ENCODE assay signal across 1 cellular context in genomic region chr2:105744909-105745853, GRCh38.
TF ChIP-seq lines count a peak whose summit lies in the region.

NCK2 (plus strand) TSS chr2:105744912; CDS start chr2:105855064, 110,152 bp downstream.

TF ChIP-seq in HepG2, 621 proteins besides CTCF, POLR2A, EP300 and RAD21 (continued from another document and continues in another):
- TF ChIP-seq ZNF431 (CRISPR knock-in tag; IDR thresholded peaks at IDR 0.05; ENCODE audit: borderline replicate concordance, low read depth) (no peak), AFF4 (CRISPR knock-in tag; IDR thresholded peaks at IDR 0.05) (no peak), ZBTB39 (CRISPR knock-in tag; IDR thresholded peaks at IDR 0.05) (no peak), ATF5 (CRISPR knock-in tag; IDR thresholded peaks at IDR 0.05; ENCODE audit: low read depth) (no peak), ZXDC (CRISPR knock-in tag; IDR thresholded peaks at IDR 0.05) (no peak), ZNF232 (CRISPR knock-in tag; IDR thresholded peaks at IDR 0.05; ENCODE audit: borderline replicate concordance) (0 out of 2 replicates have a peak, but pooled peaks have one; percentile 3), SYNCRIP (IDR thresholded peaks at IDR 0.05; ENCODE audit: insufficient read depth, low read depth, low read length) (no peak), ZNF766 (CRISPR knock-in tag; IDR thresholded peaks at IDR 0.05; ENCODE audit: borderline replicate concordance) (no peak), BRF2 (CRISPR knock-in tag; IDR thresholded peaks at IDR 0.05) (0 out of 2 replicates have a peak, but pooled peaks have one; percentile 14), MIER3 (CRISPR knock-in tag; IDR thresholded peaks at IDR 0.05; ENCODE audit: borderline replicate concordance) (no peak), MXI1 (IDR thresholded peaks at IDR 0.05; ENCODE audit: borderline replicate concordance, low read depth, low read length) (no peak), PREB (CRISPR knock-in tag; IDR thresholded peaks at IDR 0.05) (no peak), GABPB1 (CRISPR knock-in tag; IDR thresholded peaks at IDR 0.05) (peak; percentile 14; the same call in 1 of the 2 replicates), IKZF4 (CRISPR knock-in tag; IDR thresholded peaks at IDR 0.05; ENCODE audit: borderline replicate concordance, low read depth, not compliant biosample characterization) (peak; percentile 39), MNT (IDR thresholded peaks at IDR 0.05) (no peak), ZNF362 (CRISPR knock-in tag; IDR thresholded peaks at IDR 0.05; ENCODE audit: borderline replicate concordance) (no peak), CC2D1A (CRISPR knock-in tag; IDR thresholded peaks at IDR 0.05) (no peak), SKI (IDR thresholded peaks at IDR 0.05; ENCODE audit: partially characterized antibody) (no peak), ZNF547 (CRISPR knock-in tag; IDR thresholded peaks at IDR 0.05) (peak; percentile 77; the same call in 1 of the 2 replicates), SALL1 (CRISPR knock-in tag; IDR thresholded peaks at IDR 0.05) (peak; percentile 49), ZNF350 (CRISPR knock-in tag; IDR thresholded peaks at IDR 0.05; ENCODE audit: borderline replicate concordance, low read depth) (no peak), ZC3H13 (CRISPR knock-in tag; IDR thresholded peaks at IDR 0.05) (no peak), ZFP90 (CRISPR knock-in tag; IDR thresholded peaks at IDR 0.05; ENCODE audit: borderline replicate concordance) (no peak), EHMT2 (IDR thresholded peaks at IDR 0.05; ENCODE audit: borderline replicate concordance, low read depth, low read length) (no peak), AKAP8 (CRISPR knock-in tag; IDR thresholded peaks at IDR 0.05) (no peak), ELF4 (CRISPR knock-in tag; IDR thresholded peaks at IDR 0.05; ENCODE audit: borderline replicate concordance) (no peak), TAF15 (IDR thresholded peaks at IDR 0.05; ENCODE audit: low read depth, low read length, poor library complexity, severe bottlenecking) (no peak), SNAPC5 (CRISPR knock-in tag; IDR thresholded peaks at IDR 0.05; ENCODE audit: borderline replicate concordance) (no peak), ZNF160 (CRISPR knock-in tag; IDR thresholded peaks at IDR 0.05) (no peak), HCFC1 (IDR thresholded peaks at IDR 0.05; ENCODE audit: low read depth, low read length) (no peak), ZNF3 (CRISPR knock-in tag; IDR thresholded peaks at IDR 0.05) (no peak), NFIB (CRISPR knock-in tag; IDR thresholded peaks at IDR 0.05; ENCODE audit: borderline replicate concordance) (no peak), ZNF879 (CRISPR knock-in tag; IDR thresholded peaks at IDR 0.05) (no peak), IRX3 (CRISPR knock-in tag; IDR thresholded peaks at IDR 0.05; ENCODE audit: borderline replicate concordance, low read depth) (0 out of 2 replicates have a peak, but pooled peaks have one; percentile 6), MXD4 (CRISPR knock-in tag; IDR thresholded peaks at IDR 0.05) (no peak), FOXK2 (IDR thresholded peaks at IDR 0.05) (no peak), ARID3A (IDR thresholded peaks at IDR 0.05; ENCODE audit: low read depth, low read length) (no peak), NRL (CRISPR knock-in tag; IDR thresholded peaks at IDR 0.05; ENCODE audit: borderline replicate concordance) (no peak), HBP1 (CRISPR knock-in tag; IDR thresholded peaks at IDR 0.05; ENCODE audit: low read depth) (no peak), ZNF225 (CRISPR knock-in tag; IDR thresholded peaks at IDR 0.05) (peak; percentile 45; the same call in 1 of the 2 replicates), STAG1 (CRISPR knock-in tag; IDR thresholded peaks at IDR 0.05) (no peak), NFKBIZ (CRISPR knock-in tag; IDR thresholded peaks at IDR 0.05) (no peak), ZBTB1 (CRISPR knock-in tag; IDR thresholded peaks at IDR 0.05; ENCODE audit: borderline replicate concordance) (no peak), ZFP1 (CRISPR knock-in tag; IDR thresholded peaks at IDR 0.05) (no peak), SNAI1 (CRISPR knock-in tag; IDR thresholded peaks at IDR 0.05; ENCODE audit: borderline replicate concordance) (no peak), CBX2 (IDR thresholded peaks at IDR 0.05; ENCODE audit: low read depth, low read length) (no peak), CBX2 (CRISPR knock-in tag; IDR thresholded peaks at IDR 0.05; ENCODE audit: low read depth) (no peak), ZNF607 (CRISPR knock-in tag; IDR thresholded peaks at IDR 0.05; ENCODE audit: borderline replicate concordance) (0 out of 2 replicates have a peak, but pooled peaks have one; percentile 34), ESRRA (CRISPR knock-in tag; IDR thresholded peaks at IDR 0.05; ENCODE audit: low read depth) (no peak)
